ENCODE assay signal across 36 cellular contexts in genomic region chr12:72093930-72094329, GRCh38.
"Had no signal": no experiment of that assay in that cellular context is flagged by ENCODE, and none has a peak within 500 bp of the region (broad histone marks: within the 10 kb centered on the region; RNA-seq: fewer than 3 reads in every experiment).

No MANE protein-coding gene starts in this region.

- H3K4me3 ChIP-seq: ascending aorta, breast epithelium, PC-9 had no signal

- H3K36me3 ChIP-seq: ascending aorta, breast epithelium had no signal

- H3K9ac ChIP-seq: KMS-11 had no signal

- DNase-seq: activated B cell treated with CpG ODN at 0.5 μM for 24 hours; activated CD4-positive, alpha-beta memory T cell treated with anti-CD3 and anti-CD28 coated beads, Interleukin-2, amount 10 ng/mL, durations not matched to agents 7 days and 5 days; activated CD4-positive, alpha-beta T cell treated with anti-CD3 and anti-CD28 coated beads for 1 hour; activated CD4-positive, alpha-beta T cell treated with anti-CD3 and anti-CD28 coated beads for 48 hours; activated CD8-positive, alpha-beta memory T cell treated with anti-CD3 and anti-CD28 coated beads for 24 hours; activated CD8-positive, alpha-beta memory T cell treated with anti-CD3 and anti-CD28 coated beads, Interleukin-2, amount 10 ng/mL, durations not matched to agents 7 days and 5 days; activated CD8-positive, alpha-beta memory T cell treated with anti-CD3 and anti-CD28 coated beads, Interleukin-2, amount 50 U/mL, for 48 hours; activated effector memory CD4-positive, alpha-beta T cell treated with Interleukin-2 at 50 U/mL for 16 hours; activated naive CD4-positive, alpha-beta T cell treated with anti-CD3 and anti-CD28 coated beads, Interleukin-2, amount 50 U/mL, for 16 hours; activated naive CD8-positive, alpha-beta T cell treated with anti-CD3 and anti-CD28 coated beads for 36 hours; activated T-cell treated with anti-CD3 and anti-CD28 coated beads, Interleukin-2, amount 50 U/mL, for 48 hours; amniotic stem cell; caudate nucleus; cerebellar nuclear complex; MM.1S; MV-4-11; NCI-H1417; NCI-H146; NCI-H187; NCI-H2081 treated with DMSO at 0.1 percent for 48 hours; NCI-H226; NCI-H446 treated with DMSO at 0.1 percent for 48 hours; NCI-H524; NCI-H82; NK-92 treated with Interleukin-12 subunit alpha and Interleukin-12 subunit beta, amount 100 ng/mL, for 24 hours; PC-9; Right ventricle myocardium superior; SW 1271; T-helper 1 cell; T-helper 2 cell; T-helper 9 cell had no signal

- ATAC-seq: activated CD8-positive, alpha-beta memory T cell treated with anti-CD3 and anti-CD28 coated beads, Interleukin-2, amount 10 ng/mL, durations not matched to agents 7 days and 5 days had no signal

- H3K4me2 ChIP-seq: KMS-11, PC-9 had no signal

- H3K27me3 ChIP-seq: ascending aorta, breast epithelium had no signal

- H3K9me3 ChIP-seq: ascending aorta had no signal

- H3K27ac ChIP-seq: ascending aorta, breast epithelium, KMS-11, PC-9, RWPE1, VCaP had no signal

- H3K4me1 ChIP-seq: ascending aorta, breast epithelium had no signal

- H2AFZ ChIP-seq: PC-9 had no signal
